21 cellular contexts compared by ENCODE assay signal in genomic region chr17:6023452-6023851, GRCh38. TPM values are rescaled to one million over a fixed set of nuclear protein-coding genes. Genes with fewer than 3 reads are reported as not detected.
DNase-seq lines count a peak whose midpoint lies in the region; ATAC-seq, FAIRE-seq and TF ChIP-seq lines count a peak whose summit lies in the region.
"Had no signal": no experiment of that assay in that cellular context is flagged by ENCODE, and none has a peak within 500 bp of the region (broad histone marks: within the 10 kb centered on the region; RNA-seq: fewer than 3 reads in every experiment).

No MANE protein-coding gene starts in this region.

- H3K9me3 ChIP-seq in GM12878 (replicated peaks; ENCODE audit: control insufficient read depth, insufficient read depth, low read length), result no peaks in the 10 kb centered on the region
- H3K9me3 ChIP-seq in endodermal cell (ENCODE audit: control insufficient read depth, low read length), result no peaks in the 10 kb centered on the region
- no peaks in the 10 kb centered on the region for H3K9me3 ChIP-seq in thoracic aorta
- no peaks in the 10 kb centered on the region for H3K9me3 ChIP-seq in upper lobe of left lung
- H3K9me3 ChIP-seq: BLaER1 had no signal

- H3K36me3 ChIP-seq in GM12878 (ENCODE audit: control insufficient read depth in 2 of 2, insufficient read depth in 2 of 2, low read length in 1 of 2) (no peaks in the 10 kb centered on the region), endodermal cell (ENCODE audit: control insufficient read depth, insufficient read depth, low read length) (no peaks in the 10 kb centered on the region), thoracic aorta (no peaks in the 10 kb centered on the region), upper lobe of left lung (no peaks in the 10 kb centered on the region)
- H3K36me3 ChIP-seq: BLaER1 had no signal

- H2AFZ ChIP-seq in GM12878 (ENCODE audit: control insufficient read depth, low read depth, low read length), result no peak overlapping the region
- H2AFZ ChIP-seq: GM23248 had no signal

- SMC1A ChIA-PET in GM12878 (lab: Charles Lee; ENCODE audit: uncharacterized antibody, unreplicated experiment), result interaction anchor here (0.7 kb wide), 1 partner anchor 49 kb away, joined by 3 read pairs; no protein-coding TSS in a partner anchor

- H3K27me3 Mint-ChIP-seq in endodermal cell (ENCODE audit: insufficient read depth) (peaks cover 31% of the 10 kb centered on the region), nephron (ENCODE audit: low read depth) (peaks cover 12% of the 10 kb centered on the region)

- RAD21 ChIA-PET in GM12878 (lab: Charles Lee; ENCODE audit: unreplicated experiment), result no interaction called here

- CTCF ChIA-PET in GM12878 (lab: Yijun Ruan, JAX), result no interaction called here

- H3K4me3 ChIP-seq in GM12878 (no peak overlapping the region), endodermal cell (ENCODE audit: low read length) (no peak overlapping the region), thoracic aorta (no peak overlapping the region), upper lobe of left lung (no peak overlapping the region)
- H3K4me3 ChIP-seq: BLaER1, GM23248 had no signal

- ATAC-seq in GM12878 (0 out of 3 replicates have a peak, but pooled peaks have one; percentile 40), thoracic aorta (ENCODE audit: insufficient number of reproducible peaks, low FRiP score, low read depth) (no peak), upper lobe of left lung (ENCODE audit: low FRiP score in 2 of 2) (no peak), HG03442 (IDR thresholded peaks at IDR 0.05; ENCODE audit: unreplicated experiment) (no peak)

- WGBS in GM12878 (ENCODE audit: insufficient coverage, insufficient replicate concordance, low lambda C conversion rate, missing lambda C conversion rate), result 2% methylated on average over 3 of the region's 3 CpGs
- WGBS in endodermal cell (ENCODE audit: insufficient coverage in 1 of 2, insufficient read length in 1 of 2), 2 experiments, result 76 to 100% methylated on average over 1 to 3 of the region's 3 CpGs
- WGBS in upper lobe of left lung, 2 donors, result 48 to 50% methylated on average over 3 of the region's 3 CpGs

- H3K4me1 ChIP-seq in GM12878 (ENCODE audit: control insufficient read depth, insufficient read depth, low read length) (no peaks in the 10 kb centered on the region; the same call in 1 of the 2 replicates), endodermal cell (ENCODE audit: control insufficient read depth, insufficient read depth, low read length) (peaks cover 4% of the 10 kb centered on the region), thoracic aorta (ENCODE audit: control insufficient read depth in 1 of 2, low read depth in 2 of 2) (peaks cover 0 to 46% of the 10 kb centered on the region in 2 donors), upper lobe of left lung (no peaks in the 10 kb centered on the region)

- H3K27me3 ChIP-seq in GM12878 (replicated peaks in 1 of 2; ENCODE audit: control insufficient read depth in 2 of 2, insufficient read depth in 2 of 2, low read length in 1 of 2) (no peaks in the 10 kb centered on the region; a peak in 1 of 4 replicates), endodermal cell (ENCODE audit: control insufficient read depth, insufficient read depth, low read length, poor library complexity, severe bottlenecking) (no peaks in the 10 kb centered on the region), thoracic aorta (replicated peaks; ENCODE audit: insufficient read depth) (no peaks in the 10 kb centered on the region), upper lobe of left lung (no peaks in the 10 kb centered on the region)
- H3K27me3 ChIP-seq: BLaER1 had no signal

- H3K4me2 ChIP-seq in GM12878 (ENCODE audit: control insufficient read depth, insufficient read depth), result no peak overlapping the region
- H3K4me2 ChIP-seq: BLaER1 had no signal

- TF ChIP-seq CTCF in GM12878 (IDR thresholded peaks at IDR 0.05 in 2 of 3, conservative IDR thresholded peaks at IDR 0.05 in 1 of 3; ENCODE audit: control insufficient read depth in 2 of 3, extremely low read depth in 1 of 3, insufficient read depth in 1 of 3, low read depth in 3 of 3, low read length in 3 of 3) (no peak), endodermal cell (conservative IDR thresholded peaks at IDR 0.05) (no peak), nephron (IDR thresholded peaks at IDR 0.05; ENCODE audit: unreplicated experiment in 3 of 3) (no peak), thoracic aorta (IDR thresholded peaks at IDR 0.05) (no peak), upper lobe of left lung (IDR thresholded peaks at IDR 0.05) (no peak)

- no TSS peak for BruUV-seq in GM12878 (replicated peaks; lab: Mats Ljungman, UMichigan)

- TF ChIP-seq EP300 in GM12878 (IDR thresholded peaks at IDR 0.05; ENCODE audit: borderline replicate concordance in 1 of 2, control insufficient read depth in 1 of 2, low read depth in 2 of 2, low read length in 2 of 2) (no peak), upper lobe of left lung (IDR thresholded peaks at IDR 0.05) (no peak)

- H3K79me2 ChIP-seq in GM12878 (ENCODE audit: control insufficient read depth, insufficient read depth, low read length), result no peaks in the 10 kb centered on the region

- intact Hi-C loops in GM12878 (cut with micrococcal nuclease; ENCODE audit: unreplicated experiment), result no loop called here

- H3K27ac Mint-ChIP-seq in endodermal cell (no peak overlapping the region), nephron (peak overlapping the region; percentile 1 to 89 (median 52))
- H3K27ac Mint-ChIP-seq: CD14-positive monocyte; CD4-positive, alpha-beta memory T cell had no signal

- TF ChIP-seq POLR2A in GM12878 (IDR thresholded peaks at IDR 0.05; ENCODE audit: low read depth, low read length) (no peak), upper lobe of left lung (IDR thresholded peaks at IDR 0.05) (no peak)

- H3K36me3 Mint-ChIP-seq in endodermal cell (ENCODE audit: low read depth) (no peaks in the 10 kb centered on the region), nephron (ENCODE audit: low read depth) (no peaks in the 10 kb centered on the region)
- H3K36me3 Mint-ChIP-seq: CD14-positive monocyte; CD4-positive, alpha-beta memory T cell had no signal

- H4K20me1 ChIP-seq in GM12878 (ENCODE audit: control insufficient read depth, insufficient read depth), result no peaks in the 10 kb centered on the region
- H4K20me1 ChIP-seq: BLaER1 had no signal

- TF ChIP-seq RAD21 in GM12878 (IDR thresholded peaks at IDR 0.05; ENCODE audit: insufficient read depth, low read depth, low read length), result no peak

- no peak for FAIRE-seq in GM12878 (lab: Jason Lieb, UNC)
- FAIRE-seq: GM12891, GM19239, H54 had no signal

- peaks cover 3% of the 10 kb centered on the region for H3K4me1 Mint-ChIP-seq in endodermal cell
- H3K4me1 Mint-ChIP-seq in nephron, result peaks cover 25% of the 10 kb centered on the region
- H3K4me1 Mint-ChIP-seq: CD14-positive monocyte; CD4-positive, alpha-beta memory T cell had no signal

- H3K9ac ChIP-seq in GM12878 (ENCODE audit: control insufficient read depth, insufficient read depth, low read length), result no peak overlapping the region
- H3K9ac ChIP-seq in endodermal cell (ENCODE audit: extremely low read depth, low read length, poor library complexity, severe bottlenecking), result no peak overlapping the region
- H3K9ac ChIP-seq: BLaER1, GM23248 had no signal

- in situ Hi-C loops in GM12878 (cut with MboI), result no loop called here

- POLR2A ChIA-PET in GM12878 (lab: Charles Lee), result no interaction called here

- H3K27ac ChIP-seq in GM12878 (ENCODE audit: control insufficient read depth, insufficient read depth) (no peak overlapping the region), endodermal cell (ENCODE audit: low read depth, low read length) (peak overlapping the region; percentile 81), thoracic aorta (peak overlapping the region; percentile 32 to 70), upper lobe of left lung (no peak overlapping the region)
- H3K27ac ChIP-seq: BLaER1, GM23248, HL-60 had no signal

- H3K4me3 Mint-ChIP-seq in endodermal cell, result no peak overlapping the region
- H3K4me3 Mint-ChIP-seq in nephron, result no peak overlapping the region
- H3K4me3 Mint-ChIP-seq: CD14-positive monocyte; CD4-positive, alpha-beta memory T cell had no signal

- DNase-seq in GM12878 (ENCODE audit: low read depth, low spot score) (no peak), endodermal cell (peak; percentile 68), thoracic aorta (ENCODE audit: low spot score) (no peak), upper lobe of left lung (no peak), NCI-H1417 (lab: John Stamatoyannopoulos, UW) (no peak), NCI-H510A treated with DMSO at 0.1 percent for 48 hours (lab: John Stamatoyannopoulos, UW) (no peak)
- DNase-seq: 8988T; Calu3; CD4-positive, alpha-beta memory T cell; DMS79 treated with DMSO at 0.1 percent for 48 hours; GF-D8; GM23248; HCEC 1CT had no signal

- H3K9me3 Mint-ChIP-seq in endodermal cell (peaks cover 2% of the 10 kb centered on the region), nephron (peaks cover 3% of the 10 kb centered on the region)
- H3K9me3 Mint-ChIP-seq: CD4-positive, alpha-beta memory T cell had no signal

TF ChIP-seq in GM12878, 131 proteins besides CTCF, POLR2A, EP300 and RAD21 (continues in another document):
- TF ChIP-seq STAT3 (IDR thresholded peaks at IDR 0.05; ENCODE audit: low read depth, low read length), result no peak

RNA-seq across cellular contexts. Expression of gene WSCD1, which starts 46.7 kb away (rescaled TPM):
- total RNA-seq in GM12878 (2013; cell fraction: nucleolus; rRNA removed), result not detected in 2 replicates
- total RNA-seq in GM12878 (2014; rRNA removed) (not detected in 2 replicates), GM12878 (2014; rRNA removed; fragmentation: Illumina TruSeq; extraction: Trizol) (not detected in 2 replicates), GM12878 (2021) (not detected in 2 replicates), endodermal cell (1 to 10 TPM; 6.5 to 7.7 TPM), thoracic aorta (10 to 100 TPM in 1 of 2 donors, 1 to 10 TPM in 1; 6.0 to 29.0 TPM), upper lobe of left lung (10 to 100 TPM in 1 of 6 donors, 1 to 10 TPM in 5; 1.0 to 17.5 (median 3.8) TPM)
- polyA plus RNA-seq in GM12878 (2011; ENCODE audit: low read depth), result not detected
- polyA plus RNA-seq in GM12878 (2011; rRNA removed) (0.01 TPM in 2 replicates), GM12878 (2014; fragmentation: Illumina TruSeq; extraction: Trizol) (0.16 TPM in 1 of 2 replicates, not detected in the other), GM12878 (2014; fragmentation: Nextera tagmentation; extraction: Ambion mirVana) (not detected), GM12878 (2014; rRNA removed) (not detected in 2 replicates), GM12878 (2016; fragmentation: Nextera tagmentation; extraction: Ambion mirVana) (not detected)
- polyA plus RNA-seq in GM12878 (2011; cell fraction: cytosol; rRNA removed), result 0.05 and 0.10 TPM in 2 replicates
- 0.04 and 0.39 TPM in 2 replicates for polyA plus RNA-seq in GM12878 (2011; cell fraction: nucleus; rRNA removed)
- polyA plus RNA-seq in GM12878 (2012), result not detected in 2 replicates
- polyA minus RNA-seq in GM12878 (2011; rRNA and poly(A)+ RNA removed), result not detected in 2 replicates
- not detected in 2 replicates for polyA minus RNA-seq in GM12878 (2011; cell fraction: cytosol; rRNA and poly(A)+ RNA removed)
- not detected in 2 replicates for polyA minus RNA-seq in GM12878 (2011; cell fraction: nucleus; rRNA and poly(A)+ RNA removed)
- 49.2 TPM for polyA plus RNA-seq in endodermal cell (2013, experiment 1 of 2)
- 43.8 TPM for polyA plus RNA-seq in endodermal cell (2013, experiment 2 of 2)
- polyA plus RNA-seq: CD14-positive monocyte; CD4-positive, alpha-beta memory T cell; GM23248 had no signal

Comparison
In these comparisons a context has a peak if more than half of its experiments do, and no peak if none do; other contexts are left out.
1. H3K27ac ChIP-seq: peak in endodermal cell (single experiment) and thoracic aorta (2 of 2); none in GM12878 (single experiment) and upper lobe of left lung (0 of 4).